Comparison of ENCODE assay signal across 10 cellular contexts in genomic region chr5:153533546-153533945, GRCh38. TPM values are rescaled to one million over a fixed set of nuclear protein-coding genes. Genes with fewer than 3 reads are reported as not detected.
"Had no signal": no experiment of that assay in that cellular context is flagged by ENCODE, and none has a peak within 500 bp of the region (broad histone marks: within the 10 kb centered on the region; RNA-seq: fewer than 3 reads in every experiment).

No MANE protein-coding gene starts in this region.

- DNase-seq: GM23248, GOT3, H7, H9, HCEC 1CT, HFFc6 had no signal

- H3K4me1 ChIP-seq: HAP-1 had no signal

- H3K4me1 Mint-ChIP-seq: GM23338 had no signal

- ATAC-seq: GM23338, HCT116 had no signal

- H3K4me3 ChIP-seq: GM23248, GM23338, HAP-1 had no signal

- H3K9me3 Mint-ChIP-seq: GM23338, H9, HFFc6 had no signal

- H3K9me3 ChIP-seq: HAP-1 had no signal

- H3K27ac ChIP-seq: GM23248 had no signal

- H3K4me3 Mint-ChIP-seq: GM23338, H9, HFFc6 had no signal

- H3K36me3 ChIP-seq: HAP-1 had no signal

- H3K27ac Mint-ChIP-seq: GM23338, H9, HFFc6 had no signal

RNA-seq across cellular contexts. Expression of gene GRIA1, which starts 43.1 kb away (rescaled TPM):
- total RNA-seq: H4 had no signal
